ENCODE assay signal across 16 cellular contexts in the genomic region with DNA sequence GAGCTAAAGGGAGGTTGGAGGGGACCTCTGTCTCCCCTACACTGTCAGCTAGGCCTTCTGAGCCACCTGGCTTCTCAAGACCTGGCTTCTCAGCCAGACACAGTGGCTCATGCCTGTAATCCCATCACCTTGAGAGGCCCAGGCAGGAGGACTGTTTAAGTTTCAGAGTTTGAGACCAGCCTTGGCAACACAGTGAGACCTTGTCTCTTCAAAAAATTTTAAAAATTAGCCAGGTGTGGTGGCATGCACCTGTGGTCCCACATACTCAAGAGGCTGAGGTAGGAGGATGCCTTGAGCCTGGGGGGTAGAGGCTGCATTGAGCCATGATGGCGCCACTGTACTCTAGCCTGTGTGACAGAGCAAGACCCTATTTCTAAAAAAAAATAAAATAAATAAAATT. TPM values are rescaled to one million over a fixed set of nuclear protein-coding genes. Genes with fewer than 3 reads are reported as not detected.
DNase-seq lines count a peak whose midpoint lies in the region; ATAC-seq and TF ChIP-seq lines count a peak whose summit lies in the region.
"Had no signal": no experiment of that assay in that cellular context is flagged by ENCODE, and none has a peak within 500 bp of the region (broad histone marks: within the 10 kb centered on the region; RNA-seq: fewer than 3 reads in every experiment).

No MANE protein-coding gene starts in this region.

- H3K27me3 ChIP-seq in GM23248 (replicated peaks; ENCODE audit: insufficient read depth) (no peaks in the 10 kb centered on the region), PC-3 (ENCODE audit: low read length) (no peaks in the 10 kb centered on the region), brain microvascular endothelial cell (replicated peaks) (no peaks in the 10 kb centered on the region), osteoblast (ENCODE audit: insufficient read depth, low read length) (no peaks in the 10 kb centered on the region)
- H3K27me3 ChIP-seq: sigmoid colon, testis had no signal

- H3F3A ChIP-seq in GM23248 (ENCODE audit: insufficient read depth), result peaks cover 20% of the 10 kb centered on the region
- H3F3A ChIP-seq in PC-3 (ENCODE audit: low read length, unreplicated experiment), result peaks cover 16% of the 10 kb centered on the region

- DNase-seq in GM23248 (no peak), PC-3 (no peak), brain microvascular endothelial cell (no peak), osteoblast (ENCODE audit: insufficient read length, low spot score, missing footprints) (no peak), cerebellar nuclear complex (lab: John Stamatoyannopoulos, UW) (no peak), coronary artery (ENCODE audit: low spot score) (no peak)
- DNase-seq: Caco-2, glutamatergic neuron, left colon, NCI-H1417 treated with DMSO at 0.1 percent for 48 hours, NCI-H510A treated with DMSO at 0.1 percent for 48 hours, sigmoid colon, T1000, testis had no signal

- no TSS peak for BruUV-seq in PC-3 (replicated peaks; lab: Mats Ljungman, UMichigan)

- H3K79me2 ChIP-seq in GM23248 (ENCODE audit: insufficient read depth), result peaks cover 91% of the 10 kb centered on the region
- peaks cover 79% of the 10 kb centered on the region for H3K79me2 ChIP-seq in PC-3 (ENCODE audit: low read length)
- H3K79me2 ChIP-seq in osteoblast (ENCODE audit: insufficient read depth, low read length), result peaks cover 76% of the 10 kb centered on the region

- H3K4me2 ChIP-seq in GM23248 (ENCODE audit: unreplicated experiment), result peak overlapping the region; percentile 37
- H3K4me2 ChIP-seq in PC-3 (ENCODE audit: low read length), result peak overlapping the region; percentile 42
- no peak overlapping the region for H3K4me2 ChIP-seq in osteoblast (ENCODE audit: insufficient read depth, low read length)

- ATAC-seq in PC-3 (no peak), HG03442 (IDR thresholded peaks at IDR 0.05; ENCODE audit: unreplicated experiment) (no peak), GM21737 (IDR thresholded peaks at IDR 0.05; ENCODE audit: unreplicated experiment) (no peak)

- H2AFZ ChIP-seq in GM23248 (no peak overlapping the region), PC-3 (ENCODE audit: low read length) (no peak overlapping the region), osteoblast (ENCODE audit: low read length) (no peak overlapping the region)

- in situ Hi-C loops in GM23248 (cut with MboI) (no loop called here), brain microvascular endothelial cell (cut with HindIII; ENCODE audit: low pct_ligation_motif_present, low sequenced_read_pairs) (no loop called here)

- H4K20me1 ChIP-seq in GM23248 (ENCODE audit: insufficient read depth), result no peaks in the 10 kb centered on the region
- H4K20me1 ChIP-seq in PC-3 (ENCODE audit: low read length), result no peaks in the 10 kb centered on the region
- peaks cover 10% of the 10 kb centered on the region for H4K20me1 ChIP-seq in osteoblast (ENCODE audit: insufficient read depth, low read length)

- no peaks in the 10 kb centered on the region for H3K36me3 ChIP-seq in GM23248 (ENCODE audit: low read depth)
- H3K36me3 ChIP-seq in PC-3 (ENCODE audit: low read depth, low read length), result no peaks in the 10 kb centered on the region
- H3K36me3 ChIP-seq in brain microvascular endothelial cell (replicated peaks), result no peaks in the 10 kb centered on the region
- H3K36me3 ChIP-seq in osteoblast (ENCODE audit: insufficient read depth, low read length), result no peaks in the 10 kb centered on the region
- H3K36me3 ChIP-seq: sigmoid colon had no signal

- peaks cover 45% of the 10 kb centered on the region for H3K4me1 ChIP-seq in GM23248 (ENCODE audit: insufficient read depth)
- H3K4me1 ChIP-seq in PC-3 (ENCODE audit: insufficient read depth, low read length), result peaks cover 53% of the 10 kb centered on the region
- peaks cover 28% of the 10 kb centered on the region for H3K4me1 ChIP-seq in osteoblast (ENCODE audit: insufficient read depth, low read length)
- H3K4me1 ChIP-seq: testis had no signal

- no peak overlapping the region for H3K9ac ChIP-seq in GM23248
- peak overlapping the region; percentile 45 for H3K9ac ChIP-seq in PC-3 (ENCODE audit: low read length)

- WGBS in GM23248 (ENCODE audit: low coverage in 1 of 2, low lambda C conversion rate in 2 of 2, missing lambda C conversion rate in 2 of 2), 2 experiments, result 92 to 97% methylated on average over 1 of the region's 1 CpG

- intact Hi-C loops in PC-3 (cut with micrococcal nuclease), result no loop called here

- H3K4me3 ChIP-seq in GM23248, result no peak overlapping the region
- H3K4me3 ChIP-seq in PC-3 (ENCODE audit: low read length), result no peak overlapping the region
- H3K4me3 ChIP-seq in brain microvascular endothelial cell (ENCODE audit: low read depth, low read length), result no peak overlapping the region
- H3K4me3 ChIP-seq in osteoblast (ENCODE audit: insufficient read depth, low read length), result no peak overlapping the region
- no peak overlapping the region for H3K4me3 ChIP-seq in coronary artery
- H3K4me3 ChIP-seq: sigmoid colon, testis had no signal

- H3K27ac ChIP-seq in GM23248 (peak overlapping the region; percentile 84), PC-3 (ENCODE audit: low read length) (peak overlapping the region; percentile 100), brain microvascular endothelial cell (peak overlapping the region; percentile 33), osteoblast (ENCODE audit: low read depth, low read length) (peak overlapping the region; percentile 97), coronary artery (no peak overlapping the region)
- H3K27ac ChIP-seq: testis had no signal

- H3K9me3 ChIP-seq in GM23248 (ENCODE audit: low read depth) (no peaks in the 10 kb centered on the region), PC-3 (ENCODE audit: low read length) (no peaks in the 10 kb centered on the region), osteoblast (ENCODE audit: low read depth, low read length) (no peaks in the 10 kb centered on the region)
- H3K9me3 ChIP-seq: Caco-2, sigmoid colon, testis had no signal

- no peaks in the 10 kb centered on the region for H3K9me2 ChIP-seq in GM23248 (ENCODE audit: insufficient read depth)
- 0 out of 2 replicates have a peak, but pooled peaks cover 3% of the 10 kb centered on the region for H3K9me2 ChIP-seq in PC-3 (replicated peaks; ENCODE audit: low read length)

- TF ChIP-seq CTCF in PC-3 (conservative IDR thresholded peaks at IDR 0.05; ENCODE audit: low read depth, low read length) (no peak), brain microvascular endothelial cell (IDR thresholded peaks at IDR 0.05; ENCODE audit: low read depth, low read length, missing control alignments) (no peak), osteoblast (IDR thresholded peaks at IDR 0.05; ENCODE audit: extremely low read depth, low read depth, low read length) (no peak), coronary artery (IDR thresholded peaks at IDR 0.05) (no peak)

- CTCF ChIA-PET in PC-3 (lab: Charles Lee), result interaction anchor here (0.6 kb wide), 1 partner anchor 107 kb away, joined by 3 read pairs; no protein-coding TSS in a partner anchor

- POLR2A ChIA-PET in PC-3 (lab: Charles Lee; ENCODE audit: unreplicated experiment), result interaction anchor here (0.6 to 0.7 kb wide), 2 partner anchors 490 to 684 kb away, joined by 3 to 8 read pairs; no protein-coding TSS in a partner anchor

RNA-seq across cellular contexts. Expression of a gene that starts 33.1 kb away (rescaled TPM):
- total RNA-seq in GM23248 (2014; rRNA removed; shearing (Covaris generic)), result 19.8 and 134 TPM in 2 replicates
- polyA plus RNA-seq in GM23248 (2016; fragmentation: Nextera tagmentation; extraction: Ambion mirVana), result 26.9 and 27.7 TPM in 2 replicates
- 20.2 and 22.6 TPM in 2 replicates for total RNA-seq in PC-3 (2014; rRNA removed)
- total RNA-seq in osteoblast, result 65.7 and 68.8 TPM in 2 replicates

Comparison
In these comparisons a context has a peak if more than half of its experiments do, and no peak if none do; other contexts are left out.
1. H3K27ac ChIP-seq: peak in GM23248 (single experiment), PC-3 (single experiment), brain microvascular endothelial cell (single experiment) and osteoblast (single experiment); none in coronary artery (0 of 2).